13 cellular contexts compared by ENCODE assay signal in the genomic region with DNA sequence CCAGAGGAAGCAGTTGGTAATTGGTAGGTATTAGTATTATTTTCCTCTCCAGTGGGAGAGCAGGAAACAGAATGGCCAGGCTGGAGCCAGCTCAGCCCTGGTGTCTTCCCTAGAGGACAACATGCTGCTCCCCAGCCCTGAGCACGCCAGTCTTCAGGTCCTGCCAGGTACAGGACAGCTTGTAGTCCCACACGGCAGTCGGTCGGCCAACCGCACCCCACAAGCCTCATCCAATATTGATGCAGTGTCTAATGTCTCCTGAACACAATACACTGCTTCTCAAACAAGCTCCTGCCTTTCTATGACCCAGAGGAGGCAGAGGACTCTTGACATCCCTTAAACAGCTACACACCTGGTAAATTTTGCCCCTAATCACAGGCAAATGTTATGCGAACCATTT.
DNase-seq lines count a peak whose midpoint lies in the region; ATAC-seq and TF ChIP-seq lines count a peak whose summit lies in the region.
"Had no signal": no experiment of that assay in that cellular context is flagged by ENCODE, and none has a peak within 500 bp of the region (broad histone marks: within the 10 kb centered on the region; RNA-seq: fewer than 3 reads in every experiment).

No MANE protein-coding gene starts in this region.

- H3K27me3 ChIP-seq in SK-N-SH (ENCODE audit: insufficient read depth) (no peaks in the 10 kb centered on the region), HUES48 (ENCODE audit: control insufficient read depth, insufficient read depth, low read length) (no peaks in the 10 kb centered on the region), rectal smooth muscle tissue (ENCODE audit: control insufficient read depth, insufficient read depth, low read length) (no peaks in the 10 kb centered on the region), sigmoid colon (no peaks in the 10 kb centered on the region)
- H3K27me3 ChIP-seq: left lung had no signal

- POLR2A ChIA-PET in SK-N-SH (lab: Yijun Ruan, JAX): no interaction called here

- no peak for ATAC-seq in SK-N-SH treated with all-trans-retinoic acid at 6 μM for 48 hours

- no peaks in the 10 kb centered on the region for H3K36me3 ChIP-seq in SK-N-SH (replicated peaks in 1 of 2; ENCODE audit: control insufficient read depth in 1 of 2, insufficient read depth in 2 of 2, low read length in 1 of 2)
- no peaks in the 10 kb centered on the region for H3K36me3 ChIP-seq in HUES48 (ENCODE audit: control insufficient read depth, insufficient read depth, low read length)
- H3K36me3 ChIP-seq in rectal smooth muscle tissue (ENCODE audit: control insufficient read depth, insufficient read depth, low read length): no peaks in the 10 kb centered on the region
- no peaks in the 10 kb centered on the region for H3K36me3 ChIP-seq in sigmoid colon
- H3K36me3 ChIP-seq: left lung had no signal

- no peaks in the 10 kb centered on the region for H3K9me2 ChIP-seq in SK-N-SH

- H3K79me2 ChIP-seq in SK-N-SH (ENCODE audit: insufficient read depth): no peaks in the 10 kb centered on the region

- no peak for TF ChIP-seq POLR2A in sigmoid colon (IDR thresholded peaks at IDR 0.05)

- CTCF ChIA-PET in SK-N-SH (lab: Yijun Ruan, JAX): interaction anchor here (0.6 to 1.2 kb wide), 3 partner anchors 9 to 18 kb away, joined by 3 read pairs; no protein-coding TSS in a partner anchor

- H3K27ac ChIP-seq in SK-N-SH (ENCODE audit: low read depth in 2 of 2, low read length in 1 of 2) (0 out of 4 replicates have a peak overlapping the region, but pooled peaks of 1 of the 2 experiments have one; percentile 40), HUES48 (ENCODE audit: low read depth, low read length) (peak overlapping the region; percentile 26), rectal smooth muscle tissue (ENCODE audit: low read depth, low read length) (peak overlapping the region; percentile 17), sigmoid colon (peak overlapping the region in 2 of 4 donors; percentile 76 to 82)

- peaks cover 7% of the 10 kb centered on the region for H3K27me3 Mint-ChIP-seq in dendritic cell treated with granulocyte-macrophage colony-stimulating factor and Interleukin-4, amounts not matched to agents 40 ng/mL and 50 ng/mL, for 4 days

- H3K9me3 ChIP-seq in SK-N-SH (no peaks in the 10 kb centered on the region), HUES48 (ENCODE audit: control insufficient read depth, insufficient read depth, low read length) (no peaks in the 10 kb centered on the region), sigmoid colon (no peaks in the 10 kb centered on the region)
- H3K9me3 ChIP-seq: left lung had no signal

- peak overlapping the region; percentile 61 for H3K27ac Mint-ChIP-seq in dendritic cell treated with granulocyte-macrophage colony-stimulating factor and Interleukin-4, amounts not matched to agents 40 ng/mL and 50 ng/mL, for 4 days

- no peak overlapping the region for H3K4me3 Mint-ChIP-seq in dendritic cell treated with granulocyte-macrophage colony-stimulating factor and Interleukin-4, amounts not matched to agents 40 ng/mL and 50 ng/mL, for 4 days
- H3K4me3 Mint-ChIP-seq: HFFc6 had no signal

- TF ChIP-seq CTCF in SK-N-SH (IDR thresholded peaks at IDR 0.05) (no peak), sigmoid colon (IDR thresholded peaks at IDR 0.05) (no peak)

- peak overlapping the region; percentile 1; the same call in 1 of the 2 replicates for H3K4me2 ChIP-seq in SK-N-SH

- intact Hi-C loops in dendritic cell treated with granulocyte-macrophage colony-stimulating factor and Interleukin-4, amounts not matched to agents 40 ng/mL and 50 ng/mL, for 4 days (cut with micrococcal nuclease): loop anchor here (1.0 kb wide), 1 partner anchor 36 kb away; no protein-coding TSS in a partner anchor
- intact Hi-C loops in sigmoid colon (cut with DNase I) (loop anchor here (5.0 kb wide), 1 partner anchor 72 kb away; the partner anchor contains the start of gene PPP1CB), posterior vena cava (cut with DNase I) (no loop called here)

- H3K4me3 ChIP-seq in SK-N-SH (ENCODE audit: low read depth in 2 of 2, low read length in 1 of 2) (no peak overlapping the region), HUES48 (ENCODE audit: low read depth, low read length) (no peak overlapping the region), rectal smooth muscle tissue (ENCODE audit: low read length) (no peak overlapping the region), sigmoid colon (no peak overlapping the region)
- H3K4me3 ChIP-seq: left lung had no signal

- DNase-seq in SK-N-SH (no peak), cortex of kidney (lab: John Stamatoyannopoulos, UW) (no peak), sigmoid colon (no peak), posterior vena cava (ENCODE audit: low spot score) (no peak)
- DNase-seq: DND-41, glutamatergic neuron, HFFc6, SW 1271 had no signal

- 96% methylated on average over 6 of the region's 6 CpGs for WGBS in SK-N-SH (ENCODE audit: low lambda C conversion rate)
- 93 to 95% methylated on average over 6 of the region's 6 CpGs for WGBS in sigmoid colon, 2 donors

- H3K4me1 ChIP-seq in SK-N-SH (ENCODE audit: control insufficient read depth in 1 of 2, insufficient read depth in 2 of 2, low read depth in 1 of 2, low read length in 1 of 2) (peaks cover 3 to 17% of the 10 kb centered on the region in 2 experiments; a peak in 2 of 4 replicates), HUES48 (ENCODE audit: control insufficient read depth, insufficient read depth, low read length) (peaks cover 12% of the 10 kb centered on the region), rectal smooth muscle tissue (ENCODE audit: control insufficient read depth, insufficient read depth, low read length) (peaks cover 16% of the 10 kb centered on the region), sigmoid colon (peaks cover 0 to 39% (median 30%) of the 10 kb centered on the region in 4 donors)

- no peak overlapping the region for H3K9ac ChIP-seq in SK-N-SH
- no peak overlapping the region for H3K9ac ChIP-seq in HUES48 (ENCODE audit: low read depth, low read length)
- H3K9ac ChIP-seq in rectal smooth muscle tissue (ENCODE audit: low read length): no peak overlapping the region

- H3K36me3 Mint-ChIP-seq in dendritic cell treated with granulocyte-macrophage colony-stimulating factor and Interleukin-4, amounts not matched to agents 40 ng/mL and 50 ng/mL, for 4 days (ENCODE audit: low read depth): no peaks in the 10 kb centered on the region

- H3K9me3 Mint-ChIP-seq in dendritic cell treated with granulocyte-macrophage colony-stimulating factor and Interleukin-4, amounts not matched to agents 40 ng/mL and 50 ng/mL, for 4 days: no peaks in the 10 kb centered on the region
- H3K9me3 Mint-ChIP-seq: HFFc6 had no signal

- no peaks in the 10 kb centered on the region for H3F3A ChIP-seq in SK-N-SH (replicated peaks; ENCODE audit: insufficient read depth)

- no peak for TF ChIP-seq RAD21 in SK-N-SH (IDR thresholded peaks at IDR 0.05; ENCODE audit: low read length)

- H2AFZ ChIP-seq in SK-N-SH (ENCODE audit: low read depth): peak overlapping the region; percentile 69; the same call in 1 of the 2 replicates

- H3K4me1 Mint-ChIP-seq in dendritic cell treated with granulocyte-macrophage colony-stimulating factor and Interleukin-4, amounts not matched to agents 40 ng/mL and 50 ng/mL, for 4 days (ENCODE audit: low read depth): peaks cover 56% of the 10 kb centered on the region

- TF ChIP-seq EP300 in SK-N-SH (IDR thresholded peaks at IDR 0.05; ENCODE audit: borderline replicate concordance in 1 of 2, low read depth in 1 of 2, low read length in 1 of 2) (no peak), sigmoid colon (IDR thresholded peaks at IDR 0.05) (no peak)

- H4K20me1 ChIP-seq in SK-N-SH (ENCODE audit: insufficient read depth): no peaks in the 10 kb centered on the region

TF ChIP-seq in SK-N-SH treated with all-trans-retinoic acid at 6 μM for 48 hours, 23 proteins besides CTCF, POLR2A, EP300 and RAD21:
- TF ChIP-seq SNAI2 (CRISPR knock-in tag; IDR thresholded peaks at IDR 0.05) (no peak), BACH2 (CRISPR knock-in tag; IDR thresholded peaks at IDR 0.05; ENCODE audit: borderline replicate concordance) (no peak), GLIS3 (CRISPR knock-in tag; IDR thresholded peaks at IDR 0.05) (no peak), OSR1 (CRISPR knock-in tag; IDR thresholded peaks at IDR 0.05) (no peak), TOX (CRISPR knock-in tag; IDR thresholded peaks at IDR 0.05; ENCODE audit: borderline replicate concordance) (no peak)

Comparison
In these comparisons a context has a peak if more than half of its experiments do, and no peak if none do; other contexts are left out.
1. intact Hi-C loops: an anchor here in dendritic cell treated with granulocyte-macrophage colony-stimulating factor and Interleukin-4, amounts not matched to agents 40 ng/mL and 50 ng/mL, for 4 days (1.0 kb wide) and sigmoid colon (5.0 kb wide); none called in posterior vena cava.